8 cellular contexts compared by ENCODE assay signal in genomic region chr6:27096834-27097511, GRCh38.
A peak's percentile ranks its signal among the peaks of the same experiment; 100 is the strongest.
DNase-seq lines count a peak whose midpoint lies in the region; ATAC-seq and TF ChIP-seq lines count a peak whose summit lies in the region.

No MANE protein-coding gene starts in this region.

- peak overlapping the region; percentile 67 for H3K4me3 Mint-ChIP-seq in activated CD4-positive, alpha-beta T cell treated with anti-CD3 and anti-CD28 coated beads, Interleukin-2, amount 10 ng/mL, durations not matched to agents 7 days and 5 days
- peak overlapping the region; percentile 76 for H3K4me3 Mint-ChIP-seq in nephron progenitor cell

- H3K27ac ChIP-seq in heart left ventricle (no peak overlapping the region), esophagus (ENCODE audit: low read depth in 2 of 2, low read length in 1 of 2) (no peak overlapping the region), urinary bladder (ENCODE audit: low read depth) (no peak overlapping the region)

- H3K9me3 Mint-ChIP-seq in activated CD4-positive, alpha-beta T cell treated with anti-CD3 and anti-CD28 coated beads, Interleukin-2, amount 10 ng/mL, durations not matched to agents 7 days and 5 days: no peaks in the 10 kb centered on the region
- H3K9me3 Mint-ChIP-seq in nephron progenitor cell: peaks cover 25% of the 10 kb centered on the region

- WGBS in heart left ventricle, 4 donors: 1 to 7% (median 2%) methylated on average over 34 to 45 of the region's 45 CpGs
- 2 to 3% methylated on average over 45 of the region's 45 CpGs for WGBS in esophagus, 2 donors
- WGBS in urinary bladder: 1% methylated on average over 45 of the region's 45 CpGs

- H3K27me3 Mint-ChIP-seq in activated CD4-positive, alpha-beta T cell treated with anti-CD3 and anti-CD28 coated beads, Interleukin-2, amount 10 ng/mL, durations not matched to agents 7 days and 5 days: peaks cover 53% of the 10 kb centered on the region
- peaks cover 72% of the 10 kb centered on the region for H3K27me3 Mint-ChIP-seq in nephron progenitor cell (ENCODE audit: low read depth, poor library complexity)

- no peak overlapping the region for H3K27ac Mint-ChIP-seq in activated CD4-positive, alpha-beta T cell treated with anti-CD3 and anti-CD28 coated beads, Interleukin-2, amount 10 ng/mL, durations not matched to agents 7 days and 5 days
- H3K27ac Mint-ChIP-seq in nephron progenitor cell: no peak overlapping the region

- H3K9me3 ChIP-seq in heart left ventricle: no peaks in the 10 kb centered on the region
- H3K9me3 ChIP-seq in esophagus (ENCODE audit: control insufficient read depth in 2 of 2, insufficient read depth in 1 of 2, low read depth in 1 of 2, low read length in 1 of 2): no peaks in the 10 kb centered on the region

- in situ Hi-C loops in KBM-7 (cut with MboI; ENCODE audit: low pct_unique_long_range_greater_than_20kb, low sequenced_read_pairs): no loop called here

- POLR2A ChIA-PET in activated CD4-positive, alpha-beta T cell treated with anti-CD3 and anti-CD28 coated beads, Interleukin-2, amount 10 ng/mL, durations not matched to agents 7 days and 5 days (lab: Charles Lee): no interaction called here

- no peak for TF ChIP-seq POLR2A in heart left ventricle (IDR thresholded peaks at IDR 0.05)

- DNase-seq in heart left ventricle (peak in 3 of 5 donors; percentile 7 to 70 (median 36)), cardiac septum (ENCODE audit: low spot score) (no peak), nephron progenitor cell (peak; percentile 36), COLO668 (lab: John Stamatoyannopoulos, UW; ENCODE audit: unreplicated experiment) (no peak), KBM-7 (no peak)
- DNase-seq in activated CD4-positive, alpha-beta T cell treated with anti-CD3 and anti-CD28 coated beads, Interleukin-2, amount 10 ng/mL, durations not matched to agents 7 days and 5 days: peak; percentile 17

- H3K36me3 ChIP-seq in heart left ventricle: no peaks in the 10 kb centered on the region
- H3K36me3 ChIP-seq in esophagus (ENCODE audit: control insufficient read depth in 2 of 2, insufficient read depth in 2 of 2, low read length in 1 of 2): no peaks in the 10 kb centered on the region
- H3K36me3 ChIP-seq in urinary bladder (ENCODE audit: insufficient read depth): no peaks in the 10 kb centered on the region

- CTCF ChIA-PET in activated CD4-positive, alpha-beta T cell treated with anti-CD3 and anti-CD28 coated beads, Interleukin-2, amount 10 ng/mL, durations not matched to agents 7 days and 5 days (lab: Charles Lee): interaction anchor here (0.6 kb wide), 1 partner anchor 821 kb away, joined by 3 read pairs; no protein-coding TSS in a partner anchor

- peaks cover 17% of the 10 kb centered on the region for H3K4me1 Mint-ChIP-seq in activated CD4-positive, alpha-beta T cell treated with anti-CD3 and anti-CD28 coated beads, Interleukin-2, amount 10 ng/mL, durations not matched to agents 7 days and 5 days
- peaks cover 20% of the 10 kb centered on the region for H3K4me1 Mint-ChIP-seq in nephron progenitor cell

- H3K4me1 ChIP-seq in heart left ventricle: peaks cover 0 to 11% (median 0%) of the 10 kb centered on the region in 12 donors
- peaks cover 0 to 3% of the 10 kb centered on the region in 2 donors for H3K4me1 ChIP-seq in esophagus (ENCODE audit: control insufficient read depth in 2 of 2, insufficient read depth in 2 of 2, low read length in 1 of 2)
- no peaks in the 10 kb centered on the region for H3K4me1 ChIP-seq in urinary bladder (ENCODE audit: insufficient read depth)

- peaks cover 0 to 64% (median 22%) of the 10 kb centered on the region in 9 donors for H3K27me3 ChIP-seq in heart left ventricle
- peaks cover 0 to 3% of the 10 kb centered on the region in 2 donors for H3K27me3 ChIP-seq in esophagus (ENCODE audit: control insufficient read depth in 1 of 2, insufficient read depth in 2 of 2, low read length in 2 of 2)

- TF ChIP-seq CTCF in heart left ventricle (IDR thresholded peaks at IDR 0.05) (no peak), nephron progenitor cell (IDR thresholded peaks at IDR 0.05) (no peak)

- intact Hi-C loops in heart left ventricle (cut with DNase I): no loop called here
- intact Hi-C loops in cardiac septum (cut with DNase I): no loop called here

- peaks cover 6% of the 10 kb centered on the region for H3K36me3 Mint-ChIP-seq in activated CD4-positive, alpha-beta T cell treated with anti-CD3 and anti-CD28 coated beads, Interleukin-2, amount 10 ng/mL, durations not matched to agents 7 days and 5 days (ENCODE audit: low read depth)
- H3K36me3 Mint-ChIP-seq in nephron progenitor cell (ENCODE audit: low read depth): peaks cover 11% of the 10 kb centered on the region

- peak in 1 of 4 donors; percentile 46 for ATAC-seq in heart left ventricle

- H3K4me3 ChIP-seq in heart left ventricle: peak overlapping the region in 11 of 12 donors; percentile 7 to 60 (median 44)
- peak overlapping the region; percentile 39 for H3K4me3 ChIP-seq in esophagus (ENCODE audit: low read depth in 1 of 2, low read length in 2 of 2)
- peak overlapping the region; percentile 27 for H3K4me3 ChIP-seq in urinary bladder (ENCODE audit: low read depth, low read length)

Comparison
In these comparisons a context has a peak if more than half of its experiments do, and no peak if none do; other contexts are left out.
1. DNase-seq: peak in heart left ventricle (3 of 5), activated CD4-positive, alpha-beta T cell treated with anti-CD3 and anti-CD28 coated beads, Interleukin-2, amount 10 ng/mL, durations not matched to agents 7 days and 5 days (single experiment) and nephron progenitor cell (single experiment); none in cardiac septum (single experiment), COLO668 (single experiment) and KBM-7 (single experiment).
2. Peak in every context shown above with its lines, with median percentiles within 50 percentile points of each other: H3K4me3 ChIP-seq.